Comparison of ENCODE assay signal across 7 cellular contexts in the genomic region with DNA sequence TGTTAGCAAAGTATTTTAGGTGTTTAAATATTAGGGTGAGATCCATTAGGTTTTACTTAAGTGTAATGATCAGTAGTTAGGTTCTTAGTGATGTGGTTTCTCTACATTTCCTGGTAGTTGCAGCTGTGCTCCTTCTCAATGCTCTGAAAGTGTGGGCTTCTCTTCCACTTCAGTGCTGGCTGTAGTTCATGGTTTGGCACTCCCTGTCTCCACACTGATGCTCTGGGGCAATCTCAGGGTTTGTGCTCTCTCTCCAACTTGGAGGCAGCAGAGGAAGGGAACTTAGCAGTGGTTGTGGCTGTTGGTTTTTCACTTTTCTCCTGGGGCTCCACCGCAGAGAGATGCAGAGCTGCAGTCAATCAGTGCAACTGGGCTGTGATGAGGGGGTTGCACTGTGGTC.
"Had no signal": no experiment of that assay in that cellular context is flagged by ENCODE, and none has a peak within 500 bp of the region (broad histone marks: within the 10 kb centered on the region; RNA-seq: fewer than 3 reads in every experiment).

No MANE protein-coding gene starts in this region.

- ATAC-seq: GM23338, K562 had no signal

- H3K27me3 Mint-ChIP-seq: IgD-negative memory B cell had no signal

- H3K27ac Mint-ChIP-seq: GM23338, H9, IgD-negative memory B cell had no signal

- H3K4me2 ChIP-seq: GM23338 had no signal

- H3K4me1 Mint-ChIP-seq: GM23338, H9, IgD-negative memory B cell had no signal

- DNase-seq: H9, HCEC 1CT, Karpas-422, KG1 had no signal

- H2AFZ ChIP-seq: GM23338 had no signal

- H3K4me3 Mint-ChIP-seq: GM23338, H9, IgD-negative memory B cell had no signal

- H3K4me3 ChIP-seq: GM23338, K562 had no signal
